In the genomic region with DNA sequence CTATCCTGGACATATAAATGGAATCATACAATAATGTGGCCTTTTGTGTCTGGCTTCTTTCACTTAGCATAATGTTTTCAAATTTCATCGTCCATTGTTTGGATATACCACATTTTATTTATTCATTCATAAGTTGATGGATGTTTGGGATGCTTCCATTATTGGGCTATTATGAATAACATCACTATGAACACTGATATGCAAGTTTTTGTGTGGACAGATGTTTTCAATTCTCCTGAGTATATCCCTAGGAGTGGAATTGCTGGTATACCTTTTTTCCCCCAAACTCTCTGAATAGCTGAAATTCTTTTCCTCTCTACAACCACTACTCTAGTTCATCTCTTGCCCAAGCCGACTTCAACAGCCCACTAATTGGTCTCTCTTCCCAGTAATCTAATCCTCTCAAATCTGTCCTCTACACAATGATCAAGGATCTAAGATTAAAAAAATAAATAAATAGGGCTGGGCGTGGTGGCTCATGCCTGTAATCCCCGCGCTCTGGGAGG, we compare ENCODE assay signal across 21 cellular contexts.
"Had no signal": no experiment of that assay in that cellular context is flagged by ENCODE, and none has a peak within 500 bp of the region (broad histone marks: within the 10 kb centered on the region; RNA-seq: fewer than 3 reads in every experiment).

No MANE protein-coding gene starts in this region.

- H3K27me3 Mint-ChIP-seq: memory B cell; natural killer cell treated with Interleukin-12 subunit alpha and Interleukin-12 subunit beta and Interleukin-15 and Interleukin-18, amount 100 ng/mL, for 72 hours had no signal

- H3K36me3 Mint-ChIP-seq: mesothelial cell of epicardium; natural killer cell treated with Interleukin-12 subunit alpha and Interleukin-12 subunit beta and Interleukin-15 and Interleukin-18, amount 100 ng/mL, for 72 hours; neural progenitor cell; type B pancreatic cell had no signal

- H3K4me3 Mint-ChIP-seq: memory B cell; mesothelial cell of epicardium; natural killer cell treated with Interleukin-12 subunit alpha and Interleukin-12 subunit beta and Interleukin-15 and Interleukin-18, amount 100 ng/mL, for 72 hours; neural progenitor cell; type B pancreatic cell had no signal

- ATAC-seq: foreskin keratinocyte; left cardiac atrium; lower lobe of right lung; natural killer cell treated with Interleukin-12 subunit alpha and Interleukin-12 subunit beta and Interleukin-15 and Interleukin-18, amount 100 ng/mL, for 72 hours; pancreas; right cardiac atrium had no signal

- DNase-seq: cortex of kidney; dorsolateral prefrontal cortex; effector CD8-positive, alpha-beta T cell; foreskin keratinocyte; kidney; left cardiac atrium; left ventricle myocardium inferior; lower lobe of right lung; nucleus accumbens; pancreas; right cardiac atrium; small intestine; stimulated activated CD4-positive, alpha-beta T cell treated with anti-CD3 and anti-CD28 coated beads, Interleukin-12 subunit alpha, Interleukin-12 subunit beta, amount 100 ng/mL, for 4 hours; stimulated activated naive CD4-positive, alpha-beta T cell treated with Interleukin-2 at 50 U/mL for 16 hours had no signal

- H3K4me3 ChIP-seq: dorsolateral prefrontal cortex, hepatocyte, left ventricle myocardium inferior, lower lobe of right lung, neural progenitor cell, pancreas had no signal

- H3K9me3 Mint-ChIP-seq: memory B cell; natural killer cell treated with Interleukin-12 subunit alpha and Interleukin-12 subunit beta and Interleukin-15 and Interleukin-18, amount 100 ng/mL, for 72 hours; neural progenitor cell; type B pancreatic cell had no signal

- H3K27ac Mint-ChIP-seq: memory B cell; mesothelial cell of epicardium; natural killer cell treated with Interleukin-12 subunit alpha and Interleukin-12 subunit beta and Interleukin-15 and Interleukin-18, amount 100 ng/mL, for 72 hours; neural progenitor cell; progenitor cell of endocrine pancreas; type B pancreatic cell had no signal
